22 cellular contexts compared by ENCODE assay signal in genomic region chr7:150688630-150689029, GRCh38. TPM values are rescaled to one million over a fixed set of nuclear protein-coding genes. Genes with fewer than 3 reads are reported as not detected.
DNase-seq lines count a peak whose midpoint lies in the region; ATAC-seq and TF ChIP-seq lines count a peak whose summit lies in the region.
"Had no signal": no experiment of that assay in that cellular context is flagged by ENCODE, and none has a peak within 500 bp of the region (broad histone marks: within the 10 kb centered on the region; RNA-seq: fewer than 3 reads in every experiment).

No MANE protein-coding gene starts in this region.

- in situ Hi-C loops in brain microvascular endothelial cell (cut with HindIII; ENCODE audit: low pct_ligation_motif_present, low sequenced_read_pairs): no loop called here

- H3K4me1 Mint-ChIP-seq in WTC11: peaks cover 7% of the 10 kb centered on the region
- H3K4me1 Mint-ChIP-seq in central memory CD8-positive, alpha-beta T cell: peaks cover 70% of the 10 kb centered on the region
- H3K4me1 Mint-ChIP-seq in stimulated activated naive CD8-positive, alpha-beta T cell treated with anti-CD3 and anti-CD28 coated beads, Interleukin-15, amount 100 ng/mL, for 72 hours: peaks cover 51% of the 10 kb centered on the region
- H3K4me1 Mint-ChIP-seq: brain had no signal

- peaks cover 6% of the 10 kb centered on the region; the same call in 1 of the 2 replicates for H3K9me3 Mint-ChIP-seq in WTC11
- peaks cover 19% of the 10 kb centered on the region for H3K9me3 Mint-ChIP-seq in central memory CD8-positive, alpha-beta T cell
- peaks cover 36 to 47% of the 10 kb centered on the region in 2 donors for H3K9me3 Mint-ChIP-seq in stimulated activated naive CD8-positive, alpha-beta T cell treated with anti-CD3 and anti-CD28 coated beads, Interleukin-15, amount 100 ng/mL, for 72 hours

- TF ChIP-seq CTCF in left ventricle myocardium inferior (IDR thresholded peaks at IDR 0.05; ENCODE audit: borderline replicate concordance): no peak
- no peak for TF ChIP-seq CTCF in WTC11 (IDR thresholded peaks at IDR 0.05)
- no peak for TF ChIP-seq CTCF in brain microvascular endothelial cell (IDR thresholded peaks at IDR 0.05; ENCODE audit: low read depth, low read length, missing control alignments)

- no peak overlapping the region for H3K4me3 Mint-ChIP-seq in WTC11
- peak overlapping the region; percentile 95 for H3K4me3 Mint-ChIP-seq in central memory CD8-positive, alpha-beta T cell
- H3K4me3 Mint-ChIP-seq in stimulated activated naive CD8-positive, alpha-beta T cell treated with anti-CD3 and anti-CD28 coated beads, Interleukin-15, amount 100 ng/mL, for 72 hours: peak overlapping the region; percentile 64 to 99
- H3K4me3 Mint-ChIP-seq: brain had no signal

- H3K36me3 ChIP-seq in left ventricle myocardium inferior (peaks cover 46% of the 10 kb centered on the region), brain microvascular endothelial cell (replicated peaks) (no peaks in the 10 kb centered on the region)
- H3K36me3 ChIP-seq: colonic mucosa had no signal

- DNase-seq in left ventricle myocardium inferior (no peak), left ventricle myocardium superior (no peak), WTC11 (ENCODE audit: low spot score) (no peak), amniotic stem cell (lab: John Stamatoyannopoulos, UW) (no peak), EL (no peak), brain microvascular endothelial cell (no peak)
- no peak for DNase-seq in central memory CD8-positive, alpha-beta T cell (ENCODE audit: low spot score in 2 of 2)
- no peak for DNase-seq in stimulated activated naive CD8-positive, alpha-beta T cell treated with anti-CD3 and anti-CD28 coated beads, Interleukin-15, amount 100 ng/mL, for 72 hours
- DNase-seq: colonic mucosa; COR-L47; DMS79 treated with DMSO at 0.1 percent for 48 hours; NCI-H1092; NCI-H2029 treated with DMSO at 0.1 percent for 48 hours; NCI-H345; PC-9; SIG-M5; stimulated activated CD4-positive, alpha-beta T cell treated with anti-CD3 and anti-CD28 coated beads, Interleukin-4, amount 100 ng/mL, for 1 hour had no signal

- no peak overlapping the region for H3K27ac Mint-ChIP-seq in WTC11
- peak overlapping the region; percentile 98 for H3K27ac Mint-ChIP-seq in central memory CD8-positive, alpha-beta T cell (ENCODE audit: low read depth)
- H3K27ac Mint-ChIP-seq in stimulated activated naive CD8-positive, alpha-beta T cell treated with anti-CD3 and anti-CD28 coated beads, Interleukin-15, amount 100 ng/mL, for 72 hours: peak overlapping the region; percentile 85 to 94
- H3K27ac Mint-ChIP-seq: brain had no signal

- peaks cover 33% of the 10 kb centered on the region for H3K4me1 ChIP-seq in left ventricle myocardium inferior
- H3K4me1 ChIP-seq: colonic mucosa had no signal

- H3K4me3 ChIP-seq in left ventricle myocardium inferior (no peak overlapping the region), brain microvascular endothelial cell (ENCODE audit: low read depth, low read length) (no peak overlapping the region)
- H3K4me3 ChIP-seq: colonic mucosa, PC-9 had no signal

- no peaks in the 10 kb centered on the region for H3K36me3 Mint-ChIP-seq in WTC11
- peaks cover 46% of the 10 kb centered on the region for H3K36me3 Mint-ChIP-seq in central memory CD8-positive, alpha-beta T cell (ENCODE audit: insufficient read depth)
- H3K36me3 Mint-ChIP-seq: brain had no signal

- POLR2A ChIA-PET in WTC11 (lab: Charles Lee): no interaction called here

- H3K27ac ChIP-seq in left ventricle myocardium inferior (replicated peaks): peak overlapping the region; percentile 33
- no peak overlapping the region for H3K27ac ChIP-seq in brain microvascular endothelial cell
- H3K27ac ChIP-seq: colonic mucosa, neutrophil, PC-9 had no signal

- no peak for ATAC-seq in left ventricle myocardium superior
- 0 out of 2 replicates have a peak, but pooled peaks have one; percentile 28 for ATAC-seq in WTC11
- no peak for ATAC-seq in central memory CD8-positive, alpha-beta T cell (replicated peaks; ENCODE audit: extremely low read depth, poor library complexity, severe bottlenecking)
- no peak for ATAC-seq in stimulated activated naive CD8-positive, alpha-beta T cell treated with anti-CD3 and anti-CD28 coated beads, Interleukin-15, amount 100 ng/mL, for 72 hours
- ATAC-seq: HCT116 had no signal

- intact Hi-C loops in left ventricle myocardium inferior (cut with micrococcal nuclease): no loop called here
- intact Hi-C loops in left ventricle myocardium superior (cut with micrococcal nuclease): no loop called here

- H3K27me3 Mint-ChIP-seq in WTC11 (ENCODE audit: low read depth): peaks cover 83% of the 10 kb centered on the region
- H3K27me3 Mint-ChIP-seq in central memory CD8-positive, alpha-beta T cell: no peaks in the 10 kb centered on the region
- no peaks in the 10 kb centered on the region for H3K27me3 Mint-ChIP-seq in stimulated activated naive CD8-positive, alpha-beta T cell treated with anti-CD3 and anti-CD28 coated beads, Interleukin-15, amount 100 ng/mL, for 72 hours

- no peaks in the 10 kb centered on the region for H3K27me3 ChIP-seq in left ventricle myocardium inferior (ENCODE audit: low read depth)
- H3K27me3 ChIP-seq in brain microvascular endothelial cell (replicated peaks): no peaks in the 10 kb centered on the region
- H3K27me3 ChIP-seq: colonic mucosa, neutrophil had no signal

- CTCF ChIA-PET in WTC11 (lab: Charles Lee): no interaction called here

- H3K9me3 ChIP-seq in left ventricle myocardium inferior (replicated peaks): no peaks in the 10 kb centered on the region
- H3K9me3 ChIP-seq: colonic mucosa, neutrophil had no signal

TF ChIP-seq in WTC11, 78 proteins besides CTCF, POLR2A, EP300 and RAD21:
- TF ChIP-seq TEAD4 (CRISPR knock-in tag; IDR thresholded peaks at IDR 0.05) (no peak), ZNF416 (CRISPR knock-in tag; IDR thresholded peaks at IDR 0.05) (no peak), CBFB (CRISPR knock-in tag; IDR thresholded peaks at IDR 0.05; ENCODE audit: low read depth) (no peak), ZNF232 (CRISPR knock-in tag; IDR thresholded peaks at IDR 0.05) (no peak)
TF ChIP-seq in WTC11: peak in this region for 0.

RNA-seq across cellular contexts. Expression of gene GIMAP2, which starts 3.1 kb away (rescaled TPM):
- total RNA-seq in left ventricle myocardium inferior (5.0 TPM), left ventricle myocardium superior (6.9 TPM), WTC11 (2021) (0.15 to 0.37 TPM (median 0.18 TPM) in 3 replicates)

RNA-seq across cellular contexts. Expression of gene GIMAP1, which starts 27.8 kb away (rescaled TPM):
- 5.9 TPM for total RNA-seq in left ventricle myocardium inferior
- 6.7 TPM for total RNA-seq in left ventricle myocardium superior
- 0.05 to 0.09 TPM in 2 of 3 replicates, not detected in the other for total RNA-seq in WTC11 (2021)
- total RNA-seq: LHCN-M2, PC-9, renal cortical epithelial cell had no signal

RNA-seq across cellular contexts. Expression of gene GIMAP5, which starts 48.6 kb away (rescaled TPM):
- total RNA-seq in left ventricle myocardium inferior: 10.7 TPM
- total RNA-seq in left ventricle myocardium superior: 9.8 TPM
- total RNA-seq in WTC11 (2021): 0.24 to 0.46 TPM (median 0.39 TPM) in 3 replicates
- total RNA-seq: LHCN-M2, PC-9 had no signal

RNA-seq across cellular contexts. Expression of gene GIMAP6, which starts 56.4 kb away (rescaled TPM):
- total RNA-seq in left ventricle myocardium inferior: 24.3 TPM
- total RNA-seq in left ventricle myocardium superior: 31.5 TPM
- total RNA-seq in WTC11 (2021): 0.13 to 0.18 TPM (median 0.14 TPM) in 3 replicates
- total RNA-seq: LHCN-M2, PC-9 had no signal
